Comparison of ENCODE assay signal across 19 cellular contexts in the genomic region with DNA sequence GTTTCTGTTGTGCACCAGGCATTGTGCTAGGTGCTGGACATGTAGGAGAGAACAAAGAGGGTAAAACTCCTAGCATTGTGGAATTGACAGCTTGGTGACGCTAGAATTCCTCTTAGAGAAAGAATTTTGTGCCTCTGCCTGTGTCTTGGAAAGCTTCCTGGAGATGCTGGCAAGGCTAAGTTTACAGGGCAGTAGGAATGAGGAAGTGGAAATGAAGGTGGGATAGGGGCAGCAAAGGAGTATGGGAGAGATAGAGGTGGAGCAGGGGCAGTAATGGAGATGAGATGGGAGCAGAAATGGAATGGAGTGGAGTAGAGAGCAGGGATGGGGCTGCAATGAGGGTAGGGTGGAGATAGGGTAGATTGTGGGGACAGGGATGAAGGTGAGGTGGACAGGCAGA. TPM values are rescaled to one million over a fixed set of nuclear protein-coding genes. Genes with fewer than 3 reads are reported as not detected.
DNase-seq lines count a peak whose midpoint lies in the region; ATAC-seq, FAIRE-seq and TF ChIP-seq lines count a peak whose summit lies in the region.
"Had no signal": no experiment of that assay in that cellular context is flagged by ENCODE, and none has a peak within 500 bp of the region (broad histone marks: within the 10 kb centered on the region; RNA-seq: fewer than 3 reads in every experiment).

No MANE protein-coding gene starts in this region.

- no peaks in the 10 kb centered on the region for H3K79me2 ChIP-seq in K562 (ENCODE audit: control insufficient read depth, insufficient read depth, low read length)

- TF ChIP-seq CTCF in cardiac muscle cell (IDR thresholded peaks at IDR 0.05; ENCODE audit: low read depth, low read length) (no peak), IMR-90 (conservative IDR thresholded peaks at IDR 0.05; ENCODE audit: low read depth, low read length) (no peak), K562 (IDR thresholded peaks at IDR 0.05 in 2 of 3, conservative IDR thresholded peaks at IDR 0.05 in 1 of 3; ENCODE audit: insufficient read depth in 2 of 3, low read depth in 1 of 3, low read length in 3 of 3) (no peak)

- H3K27ac ChIP-seq in cardiac muscle cell (peak overlapping the region; percentile 97), IMR-90 (ENCODE audit: insufficient read depth, low read length) (no peak overlapping the region), K562 (ENCODE audit: extremely low read depth, low read depth, low read length) (no peak overlapping the region), neuronal stem cell (replicated peaks; ENCODE audit: low read length) (no peak overlapping the region)
- H3K27ac ChIP-seq: C4-2B, GM23248 had no signal

- no peaks in the 10 kb centered on the region for H3K9me1 ChIP-seq in IMR-90 (ENCODE audit: insufficient read depth, low read length)
- H3K9me1 ChIP-seq in K562 (ENCODE audit: control insufficient read depth, insufficient read depth, low read length) = no peaks in the 10 kb centered on the region

- no peak overlapping the region for H2BK15ac ChIP-seq in IMR-90 (ENCODE audit: low read depth, low read length)
- H2BK15ac ChIP-seq in neuronal stem cell (ENCODE audit: low read length) = no peak overlapping the region

- H3K36me3 ChIP-seq in cardiac muscle cell = no peaks in the 10 kb centered on the region
- H3K36me3 ChIP-seq in IMR-90 (ENCODE audit: control insufficient read depth, insufficient read depth, low read length) = no peaks in the 10 kb centered on the region
- H3K36me3 ChIP-seq in K562 (ENCODE audit: control insufficient read depth, insufficient read depth, low read length) = no peaks in the 10 kb centered on the region
- H3K36me3 ChIP-seq in neuronal stem cell (replicated peaks in 1 of 2; ENCODE audit: control insufficient read depth in 2 of 2, insufficient read depth in 2 of 2, low read length in 2 of 2) = no peaks in the 10 kb centered on the region
- H3K36me3 ChIP-seq: BE2C had no signal

- no peak for FAIRE-seq in K562 (lab: Jason Lieb, UNC)
- FAIRE-seq: D721Med, H54 had no signal

- TF ChIP-seq POLR2A in IMR-90 (IDR thresholded peaks at IDR 0.05; ENCODE audit: low read depth, low read length) (no peak), K562 (conservative IDR thresholded peaks at IDR 0.05) (no peak)

- H2BK20ac ChIP-seq in IMR-90 (ENCODE audit: low read depth, low read length) = no peak overlapping the region

- no TSS peak for BruUV-seq in IMR-90 (replicated peaks; lab: Mats Ljungman, UMichigan)
- BruUV-seq in K562 (replicated peaks; lab: Mats Ljungman, UMichigan) = no TSS peak

- in situ Hi-C loops in IMR-90 (cut with MboI; ENCODE audit: low sequenced_read_pairs) = no loop called here
- in situ Hi-C loops in K562 (cut with MboI) = no loop called here

- H3K9ac ChIP-seq in IMR-90 (ENCODE audit: low read depth, low read length) (no peak overlapping the region), K562 (ENCODE audit: insufficient read depth in 1 of 2, low read depth in 2 of 2, low read length in 2 of 2) (no peak overlapping the region), neuronal stem cell (ENCODE audit: low read depth, low read length, poor library complexity) (no peak overlapping the region)
- H3K9ac ChIP-seq: GM23248 had no signal

- intact Hi-C loops in Right ventricle myocardium superior (cut with DNase I) (no loop called here), IMR-90 (cut with micrococcal nuclease) (loop anchor here (5.0 kb wide), 1 partner anchor 179 kb away; no protein-coding TSS in a partner anchor), K562 (cut with micrococcal nuclease) (no loop called here)

- H3K27me3 ChIP-seq in cardiac muscle cell (no peaks in the 10 kb centered on the region), IMR-90 (ENCODE audit: control insufficient read depth, insufficient read depth, low read length) (no peaks in the 10 kb centered on the region), K562 (ENCODE audit: control insufficient read depth in 2 of 2, insufficient read depth in 2 of 2, low read length in 2 of 2) (peaks cover 0 to 4% of the 10 kb centered on the region in 2 experiments; a peak in 2 of 5 replicates), neuronal stem cell (ENCODE audit: control insufficient read depth in 3 of 3, insufficient read depth in 3 of 3, low read depth in 1 of 3, low read length in 3 of 3) (peaks cover 0 to 4% (median 0%) of the 10 kb centered on the region in 3 experiments)
- H3K27me3 ChIP-seq: BE2C had no signal

- WGBS in IMR-90 (ENCODE audit: extremely low coverage in 2 of 2, insufficient read length in 1 of 2), 2 experiments = 100% methylated on average over 1 of the region's 1 CpG; no CpG with 5 or more reads in 1 of the 2 experiments
- 0% methylated on average over 1 of the region's 1 CpG for WGBS in K562 (ENCODE audit: insufficient coverage, low coverage, missing lambda C conversion rate)
- no CpG with 5 or more reads among the region's 1 CpG for WGBS in neuronal stem cell (ENCODE audit: extremely low coverage in 2 of 2, insufficient read length in 2 of 2, insufficient replicate concordance in 1 of 2), 2 donors

- no peak overlapping the region for H3K56ac ChIP-seq in IMR-90 (ENCODE audit: extremely low read depth, insufficient read depth, low read length)

- POLR2A ChIA-PET in IMR-90 (lab: Charles Lee; ENCODE audit: unreplicated experiment) = no interaction called here
- POLR2A ChIA-PET in K562 (lab: Yijun Ruan, JAX) = no interaction called here

- H3K4me1 ChIP-seq in cardiac muscle cell (ENCODE audit: low read depth) (peaks cover 63% of the 10 kb centered on the region), IMR-90 (ENCODE audit: control insufficient read depth, insufficient read depth, low read length) (peaks cover 4% of the 10 kb centered on the region; the same call in 1 of the 2 replicates), K562 (replicated peaks in 1 of 2; ENCODE audit: control insufficient read depth in 2 of 2, insufficient read depth in 2 of 2, low read length in 2 of 2) (no peaks in the 10 kb centered on the region), neuronal stem cell (ENCODE audit: control insufficient read depth in 2 of 2, insufficient read depth in 1 of 2, low read depth in 1 of 2, low read length in 2 of 2) (peaks cover 0 to 2% of the 10 kb centered on the region in 2 donors)
- H3K4me1 ChIP-seq: BE2C had no signal

- H2AK9ac ChIP-seq in IMR-90 (replicated peaks; ENCODE audit: low read depth, low read length, poor library complexity) = peak overlapping the region; percentile 19

- no peak overlapping the region for H4K91ac ChIP-seq in IMR-90 (ENCODE audit: insufficient read depth, low read depth, low read length)
- H4K91ac ChIP-seq in neuronal stem cell (ENCODE audit: low read depth, low read length, poor library complexity) = no peak overlapping the region

- H3K9me3 ChIP-seq in cardiac muscle cell (ENCODE audit: low read depth) (no peaks in the 10 kb centered on the region), IMR-90 (ENCODE audit: control insufficient read depth, insufficient read depth, low read length) (no peaks in the 10 kb centered on the region), K562 (replicated peaks; ENCODE audit: control insufficient read depth, insufficient read depth, low read depth, low read length) (no peaks in the 10 kb centered on the region), neuronal stem cell (replicated peaks in 1 of 2; ENCODE audit: control insufficient read depth in 2 of 2, insufficient read depth in 1 of 2, low read depth in 1 of 2, low read length in 2 of 2) (no peaks in the 10 kb centered on the region)
- H3K9me3 ChIP-seq: BE2C had no signal

- H3K23ac ChIP-seq in IMR-90 (ENCODE audit: low read depth, low read length) = no peak overlapping the region
- H3K23ac ChIP-seq in neuronal stem cell (ENCODE audit: low read depth, low read length, poor library complexity) = no peak overlapping the region

- H3K4me3 ChIP-seq in cardiac muscle cell = no peak overlapping the region
- no peak overlapping the region for H3K4me3 ChIP-seq in IMR-90 (ENCODE audit: insufficient read depth, low read depth, low read length)
- no peak overlapping the region for H3K4me3 ChIP-seq in K562
- H3K4me3 ChIP-seq in neuronal stem cell (ENCODE audit: low read length in 2 of 2) = no peak overlapping the region
- H3K4me3 ChIP-seq: GM23248 had no signal

- H3K4ac ChIP-seq in IMR-90 (ENCODE audit: low read depth, low read length) (no peak overlapping the region), neuronal stem cell (ENCODE audit: low read length) (no peak overlapping the region)

- H2AK5ac ChIP-seq in IMR-90 (ENCODE audit: low read depth, low read length) = no peak overlapping the region
- H2AK5ac ChIP-seq in neuronal stem cell (ENCODE audit: low read depth, low read length) = no peak overlapping the region

- no peak for DNase-seq in cardiac muscle cell (ENCODE audit: low read depth in 1 of 2, low spot score in 1 of 2)
- DNase-seq in Right ventricle myocardium superior = no peak
- DNase-seq in IMR-90 = no peak
- no peak for DNase-seq in K562 (ENCODE audit: extremely low read depth in 1 of 4, low spot score in 3 of 4)
- DNase-seq in neuronal stem cell (ENCODE audit: low spot score) = no peak
- no peak for DNase-seq in NCI-H1436 (lab: John Stamatoyannopoulos, UW)
- DNase-seq: 8988T; ACHN; BE2C; CD4-positive, alpha-beta memory T cell; DMS153; DMS79 treated with DMSO at 0.1 percent for 48 hours; GF-D8; GM23248 had no signal

- no peak for ATAC-seq in Right ventricle myocardium superior (ENCODE audit: poor library complexity)
- no peak for ATAC-seq in IMR-90 (ENCODE audit: low read depth)
- ATAC-seq in K562 = no peak
- no peak for ATAC-seq in GM19324 (IDR thresholded peaks at IDR 0.05; ENCODE audit: low FRiP score, unreplicated experiment)
- ATAC-seq in GM19463 (IDR thresholded peaks at IDR 0.05; ENCODE audit: unreplicated experiment) = no peak

- H3K4me2 ChIP-seq in IMR-90 (ENCODE audit: low read depth, low read length) (no peak overlapping the region), K562 (ENCODE audit: insufficient read depth, low read length) (no peak overlapping the region), neuronal stem cell (ENCODE audit: insufficient read depth, low read length, poor library complexity, severe bottlenecking) (no peak overlapping the region)

- H3K18ac ChIP-seq in IMR-90 (ENCODE audit: low read depth, low read length) = no peak overlapping the region
- H3K18ac ChIP-seq in neuronal stem cell (ENCODE audit: low read length) = no peak overlapping the region

- H4K8ac ChIP-seq in IMR-90 (ENCODE audit: low read depth in 2 of 2, low read length in 2 of 2) (no peak overlapping the region), neuronal stem cell (ENCODE audit: low read depth, low read length) (no peak overlapping the region)

- no peak overlapping the region for H2BK120ac ChIP-seq in IMR-90 (ENCODE audit: low read depth, low read length)
- H2BK120ac ChIP-seq in neuronal stem cell (ENCODE audit: low read depth, low read length) = no peak overlapping the region

- TF ChIP-seq RAD21 in IMR-90 (IDR thresholded peaks at IDR 0.05; ENCODE audit: low read length) (no peak), K562 (CRISPR knock-in tag; conservative IDR thresholded peaks at IDR 0.05 in 1 of 2, IDR thresholded peaks at IDR 0.05 in 1 of 2) (no peak)

- H2BK12ac ChIP-seq in neuronal stem cell (ENCODE audit: low read length) = no peak overlapping the region

- H2AFZ ChIP-seq in IMR-90 (replicated peaks; ENCODE audit: low read length, poor library complexity) = peak overlapping the region; percentile 35
- H2AFZ ChIP-seq in K562 (ENCODE audit: low read depth, low read length) = no peak overlapping the region
- peak overlapping the region; percentile 36 for H2AFZ ChIP-seq in neuronal stem cell (ENCODE audit: low read length)
- H2AFZ ChIP-seq: GM23248 had no signal

- no peaks in the 10 kb centered on the region for H3K79me1 ChIP-seq in IMR-90 (ENCODE audit: low read depth in 1 of 2, low read length in 2 of 2)
- no peaks in the 10 kb centered on the region for H3K79me1 ChIP-seq in neuronal stem cell (ENCODE audit: low read depth, low read length)

- TF ChIP-seq EP300 in K562 (IDR thresholded peaks at IDR 0.05; ENCODE audit: low read length) = no peak

- H4K5ac ChIP-seq in IMR-90 (ENCODE audit: low read depth, low read length) = no peak overlapping the region

- H4K20me1 ChIP-seq in IMR-90 (ENCODE audit: insufficient read depth, low read length) = no peaks in the 10 kb centered on the region
- no peaks in the 10 kb centered on the region for H4K20me1 ChIP-seq in K562 (replicated peaks; ENCODE audit: control insufficient read depth, insufficient read depth, low read length)

- H3K14ac ChIP-seq in IMR-90 (replicated peaks; ENCODE audit: low read depth, low read length) = no peak overlapping the region
- no peak overlapping the region for H3K14ac ChIP-seq in neuronal stem cell (ENCODE audit: low read length)

- H2BK5ac ChIP-seq in IMR-90 (ENCODE audit: low read depth, low read length, poor library complexity, severe bottlenecking) (no peak overlapping the region), neuronal stem cell (ENCODE audit: low read length) (no peak overlapping the region)

- CTCF ChIA-PET in IMR-90 (lab: Yijun Ruan, JAX) (interaction anchor here (1.2 kb wide), 1 partner anchor 98 kb away, joined by 4 read pairs; no protein-coding TSS in a partner anchor), K562 (lab: Yijun Ruan, JAX; ENCODE audit: low intra/inter-chr PET ratio) (no interaction called here)

- dilution Hi-C loops in IMR-90 (cut with HindIII; ENCODE audit: low sequenced_read_pairs, unreplicated experiment) = no loop called here

RNA-seq across cellular contexts. Expression of gene GPR39, which starts 29.9 kb away (rescaled TPM):
- 7.3 and 10.9 TPM in 2 replicates for total RNA-seq in cardiac muscle cell
- polyA plus RNA-seq in cardiac muscle cell = 4.0 and 7.7 TPM in 2 replicates
- total RNA-seq in Right ventricle myocardium superior = not detected
- total RNA-seq in IMR-90 (2012; rRNA removed) = 7.2 and 9.0 TPM in 2 replicates
- 4.4 and 5.4 TPM in 2 replicates for polyA plus RNA-seq in IMR-90 (2012; rRNA removed)
- polyA plus RNA-seq in IMR-90 (2012; cell fraction: cytosol; rRNA removed) = 3.5 and 6.1 TPM in 2 replicates
- 2.0 and 4.2 TPM in 2 replicates for polyA plus RNA-seq in IMR-90 (2012; cell fraction: nucleus; rRNA removed; ENCODE audit: low replicate concordance)
- not detected in 2 replicates for total RNA-seq in K562 (2011; cell fraction: chromatin; rRNA removed; ENCODE audit: low replicate concordance)
- total RNA-seq in K562 (2011; cell fraction: nucleolus; rRNA removed) = not detected in 2 replicates
- total RNA-seq in K562 (2011; cell fraction: nucleoplasm; rRNA removed) = not detected in 2 replicates
- not detected in 2 replicates for total RNA-seq in K562 (2014; rRNA removed)
- not detected in 2 replicates for total RNA-seq in K562 (2014; rRNA removed; fragmentation: Illumina TruSeq; extraction: Trizol)
- not detected in 2 replicates for total RNA-seq in K562 (2015; rRNA removed; fragmentation: Illumina TruSeq; extraction: Trizol)
- total RNA-seq in K562 (2021) = 0.04 TPM in 1 of 2 replicates, not detected in the other
- not detected in 2 replicates for polyA plus RNA-seq in K562 (2011; rRNA removed)
- polyA plus RNA-seq in K562 (2011; cell fraction: cytosol; rRNA removed) = not detected in 2 replicates
- not detected in 2 replicates for polyA plus RNA-seq in K562 (2011; cell fraction: nucleus; rRNA removed)
- not detected in 2 replicates for polyA plus RNA-seq in K562 (2012)
- polyA plus RNA-seq in K562 (2014; fragmentation: Illumina TruSeq; extraction: Trizol) = not detected in 2 replicates
- not detected for polyA plus RNA-seq in K562 (2014; fragmentation: Nextera tagmentation; extraction: Ambion mirVana)
- polyA plus RNA-seq in K562 (2014; rRNA removed) = not detected in 2 replicates
- not detected in 2 replicates for polyA minus RNA-seq in K562 (2011; rRNA and poly(A)+ RNA removed)
- not detected in 2 replicates for polyA minus RNA-seq in K562 (2011; cell fraction: cytosol; rRNA and poly(A)+ RNA removed)
- not detected in 2 replicates for polyA minus RNA-seq in K562 (2011; cell fraction: nucleus; rRNA and poly(A)+ RNA removed)
- polyA plus RNA-seq in neuronal stem cell (2013, experiment 1 of 2) = 0.42 TPM
- polyA plus RNA-seq in neuronal stem cell (2013, experiment 2 of 2) = 0.47 TPM
- total RNA-seq: CD4-positive, alpha-beta memory T cell had no signal
- polyA plus RNA-seq: CD4-positive, alpha-beta memory T cell had no signal
